ENCODE assay signal across 15 cellular contexts in the genomic region with DNA sequence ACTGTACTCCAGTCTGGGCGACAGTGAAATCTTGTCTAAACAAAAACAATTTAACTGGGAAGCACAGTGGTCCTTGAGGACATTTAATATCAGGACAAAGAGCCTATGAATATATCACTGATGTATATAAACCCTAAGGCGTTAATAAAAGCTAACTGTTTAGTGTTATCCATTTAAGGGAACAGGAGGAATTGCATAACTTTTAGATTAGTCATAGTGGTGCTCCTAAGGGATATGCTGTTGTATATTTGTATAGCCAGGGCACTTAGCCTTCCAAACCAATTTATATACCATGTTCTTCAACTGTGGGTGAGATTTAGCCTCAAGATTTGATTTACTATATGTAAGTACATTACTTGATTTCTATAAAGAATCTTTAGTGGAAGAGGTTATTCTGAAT. TPM values are rescaled to one million over a fixed set of nuclear protein-coding genes. Genes with fewer than 3 reads are reported as not detected.
DNase-seq lines count a peak whose midpoint lies in the region; ATAC-seq, FAIRE-seq and TF ChIP-seq lines count a peak whose summit lies in the region.
"Had no signal": no experiment of that assay in that cellular context is flagged by ENCODE, and none has a peak within 500 bp of the region (broad histone marks: within the 10 kb centered on the region; RNA-seq: fewer than 3 reads in every experiment).

No MANE protein-coding gene starts in this region.

- H3K79me2 ChIP-seq in ACC112 (ENCODE audit: control insufficient read depth, insufficient read depth, low read length, unreplicated experiment) (peaks cover 6% of the 10 kb centered on the region), astrocyte (ENCODE audit: insufficient read depth, low read length) (peaks cover 5% of the 10 kb centered on the region), Karpas-422 (ENCODE audit: low read length) (peaks cover 15% of the 10 kb centered on the region)

- CTCF ChIA-PET in HEK293 (lab: Yijun Ruan, JAX) = no interaction called here

- H3K4me3 Mint-ChIP-seq in astrocyte (ENCODE audit: unreplicated experiment) = no peak overlapping the region
- H3K4me3 Mint-ChIP-seq: activated CD4-positive, alpha-beta T cell treated with anti-CD3 and anti-CD28 coated beads, Interleukin-2, amount 10 ng/mL, durations not matched to agents 7 days and 5 days; CD14-positive monocyte; T-helper 1 cell treated with Interleukin-12 subunit alpha and Interleukin-12 subunit beta and Interleukin-4 antibody, amounts not matched to agents 30 μg/mL and 1 μg/mL, for 36 hours had no signal

- TF ChIP-seq CTCF in HEK293 (tag by site-specific recombination; IDR thresholded peaks at IDR 0.05) (no peak), astrocyte (IDR thresholded peaks at IDR 0.05; ENCODE audit: insufficient read depth, low read depth, low read length) (no peak)

- H3K36me3 Mint-ChIP-seq in astrocyte (ENCODE audit: low read depth, unreplicated experiment) = peaks cover 2% of the 10 kb centered on the region

- POLR2A ChIA-PET in HEK293 (lab: Yijun Ruan, JAX) = interaction anchor here (0.6 to 1.4 kb wide), 3 partner anchors 29 to 266 kb away, joined by 3 to 5 read pairs (median 3); partner anchors contain the start of gene STT3A

- peak overlapping the region; percentile 58 for H3K27ac Mint-ChIP-seq in astrocyte (ENCODE audit: unreplicated experiment)
- H3K27ac Mint-ChIP-seq: activated CD4-positive, alpha-beta T cell treated with anti-CD3 and anti-CD28 coated beads, Interleukin-2, amount 10 ng/mL, durations not matched to agents 7 days and 5 days; T-helper 1 cell treated with Interleukin-12 subunit alpha and Interleukin-12 subunit beta and Interleukin-4 antibody, amounts not matched to agents 30 μg/mL and 1 μg/mL, for 36 hours had no signal

- H3K9me2 ChIP-seq in Karpas-422 (replicated peaks; ENCODE audit: insufficient read depth, low read length) = no peaks in the 10 kb centered on the region

- H3K27ac ChIP-seq in ACC112 (ENCODE audit: low read depth, low read length) (peak overlapping the region; percentile 18; the same call in 1 of the 2 replicates), HEK293 (ENCODE audit: extremely low read depth, low read depth, low read length) (no peak overlapping the region), astrocyte (ENCODE audit: low read depth, low read length) (peak overlapping the region; percentile 25), Karpas-422 (ENCODE audit: low read length) (no peak overlapping the region)
- H3K27ac ChIP-seq: left ventricle myocardium inferior, neutrophil had no signal

- no peak overlapping the region for H3K4me3 ChIP-seq in ACC112 (ENCODE audit: low read depth, low read length)
- H3K4me3 ChIP-seq in HEK293 (ENCODE audit: low read depth, low read length) = no peak overlapping the region
- H3K4me3 ChIP-seq in astrocyte (ENCODE audit: insufficient read depth, low read depth, low read length) = no peak overlapping the region
- H3K4me3 ChIP-seq in Karpas-422 (ENCODE audit: low read length) = no peak overlapping the region
- H3K4me3 ChIP-seq: left ventricle myocardium inferior had no signal

- H4K20me1 ChIP-seq in astrocyte (ENCODE audit: insufficient read depth, low read length) (no peaks in the 10 kb centered on the region), Karpas-422 (ENCODE audit: insufficient read depth, low read depth, low read length) (no peaks in the 10 kb centered on the region)

- H3K9ac ChIP-seq in astrocyte (ENCODE audit: low read length) (no peak overlapping the region), Karpas-422 (ENCODE audit: low read length) (no peak overlapping the region)

- DNase-seq in astrocyte (ENCODE audit: low read depth) (peak; percentile 59), iris pigment epithelial cell (ENCODE audit: low read depth) (peak; percentile 37), anterior cingulate cortex (lab: John Stamatoyannopoulos, UW) (no peak), OCI-M2 (lab: John Stamatoyannopoulos, UW; ENCODE audit: unreplicated experiment) (no peak), Karpas-422 (no peak)
- DNase-seq: activated CD4-positive, alpha-beta T cell treated with anti-CD3 and anti-CD28 coated beads, Interleukin-2, amount 10 ng/mL, durations not matched to agents 7 days and 5 days; activated gamma-delta T cell; left ventricle myocardium inferior; NCI-H187 had no signal

- H3K4me1 ChIP-seq in ACC112 (ENCODE audit: control insufficient read depth, insufficient read depth, low read length, unreplicated experiment) = peaks cover 22% of the 10 kb centered on the region
- no peaks in the 10 kb centered on the region for H3K4me1 ChIP-seq in HEK293 (ENCODE audit: control insufficient read depth, insufficient read depth, low read length)
- H3K4me1 ChIP-seq in astrocyte (ENCODE audit: insufficient read depth, low read length) = peaks cover 14% of the 10 kb centered on the region
- H3K4me1 ChIP-seq in Karpas-422 (ENCODE audit: low read length) = peaks cover 17% of the 10 kb centered on the region

- H3K36me3 ChIP-seq in ACC112 (ENCODE audit: insufficient read depth, low read length) (peaks cover 10% of the 10 kb centered on the region; the same call in 1 of the 2 replicates), HEK293 (ENCODE audit: control insufficient read depth in 2 of 2, insufficient read depth in 1 of 2, low read length in 2 of 2) (peaks cover 18 to 55% of the 10 kb centered on the region in 2 experiments), astrocyte (ENCODE audit: insufficient read depth, low read length) (peaks cover 46% of the 10 kb centered on the region), Karpas-422 (ENCODE audit: insufficient read depth, low read length) (peaks cover 10% of the 10 kb centered on the region)

- H3K27me3 ChIP-seq in ACC112 (ENCODE audit: insufficient read depth, low read length) = no peaks in the 10 kb centered on the region
- no peaks in the 10 kb centered on the region for H3K27me3 ChIP-seq in astrocyte (ENCODE audit: insufficient read depth, low read length)
- H3K27me3 ChIP-seq in Karpas-422 (ENCODE audit: low read length) = no peaks in the 10 kb centered on the region
- H3K27me3 ChIP-seq: neutrophil had no signal

- no peaks in the 10 kb centered on the region for H3K9me3 Mint-ChIP-seq in astrocyte (ENCODE audit: unreplicated experiment)
- H3K9me3 Mint-ChIP-seq: activated CD4-positive, alpha-beta T cell treated with anti-CD3 and anti-CD28 coated beads, Interleukin-2, amount 10 ng/mL, durations not matched to agents 7 days and 5 days; CD14-positive monocyte; T-helper 1 cell treated with Interleukin-12 subunit alpha and Interleukin-12 subunit beta and Interleukin-4 antibody, amounts not matched to agents 30 μg/mL and 1 μg/mL, for 36 hours had no signal

- no peaks in the 10 kb centered on the region for H3K9me3 ChIP-seq in HEK293 (ENCODE audit: control insufficient read depth, insufficient read depth, low read depth, low read length)
- H3K9me3 ChIP-seq in astrocyte (ENCODE audit: insufficient read depth, low read depth, low read length) = no peaks in the 10 kb centered on the region
- H3K9me3 ChIP-seq in Karpas-422 (ENCODE audit: low read length) = no peaks in the 10 kb centered on the region
- H3K9me3 ChIP-seq: left ventricle myocardium inferior, neutrophil had no signal

- peaks cover 10% of the 10 kb centered on the region for H3K4me1 Mint-ChIP-seq in astrocyte (ENCODE audit: low read depth, unreplicated experiment)

- H2AFZ ChIP-seq in ACC112 (ENCODE audit: low read length, unreplicated experiment) = no peak overlapping the region
- no peak overlapping the region for H2AFZ ChIP-seq in astrocyte (ENCODE audit: low read depth, low read length)
- no peak overlapping the region for H2AFZ ChIP-seq in Karpas-422 (ENCODE audit: low read length)

- H3K4me2 ChIP-seq in astrocyte (ENCODE audit: low read length) (peak overlapping the region; percentile 14), Karpas-422 (ENCODE audit: low read depth, low read length, poor library complexity, severe bottlenecking) (no peak overlapping the region)

- FAIRE-seq in astrocyte (lab: Jason Lieb, UNC) = no peak

- H3K27me3 Mint-ChIP-seq in astrocyte (ENCODE audit: low read depth, unreplicated experiment) = no peaks in the 10 kb centered on the region
- H3K27me3 Mint-ChIP-seq: activated CD4-positive, alpha-beta T cell treated with anti-CD3 and anti-CD28 coated beads, Interleukin-2, amount 10 ng/mL, durations not matched to agents 7 days and 5 days had no signal

- no peak for ATAC-seq in GM21360 (IDR thresholded peaks at IDR 0.05; ENCODE audit: unreplicated experiment)

TF ChIP-seq in HEK293, 187 proteins besides CTCF, POLR2A, EP300 and RAD21 (continues in another document):
- TF ChIP-seq ZNF16 (tag by site-specific recombination; IDR thresholded peaks at IDR 0.05; ENCODE audit: low read depth) (no peak), FEZF1 (tag by site-specific recombination; IDR thresholded peaks at IDR 0.05) (0 out of 2 replicates have a peak, but pooled peaks have one; percentile 23), ZNF658 (tag by site-specific recombination; IDR thresholded peaks at IDR 0.05) (no peak), ZBTB48 (tag by site-specific recombination; IDR thresholded peaks at IDR 0.05) (peak; percentile 68; the same call in 1 of the 2 replicates), ZNF558 (tag by site-specific recombination; IDR thresholded peaks at IDR 0.05) (no peak), ZNF426 (tag by site-specific recombination; IDR thresholded peaks at IDR 0.05) (no peak), ZNF639 (tag by site-specific recombination; IDR thresholded peaks at IDR 0.05) (no peak)

RNA-seq across cellular contexts. Expression of gene CHEK1, which starts 3.0 kb away (rescaled TPM):
- 23.0 and 30.3 TPM in 2 replicates for total RNA-seq in astrocyte
- 12.5 and 16.5 TPM in 2 replicates for total RNA-seq in Karpas-422 (2014; rRNA removed; shearing (Covaris generic); ENCODE audit: low replicate concordance)

RNA-seq across cellular contexts. Expression of gene STT3A, which starts 29.3 kb away (rescaled TPM):
- 232 and 258 TPM in 2 replicates for total RNA-seq in astrocyte
- 32.9 and 76.2 TPM in 2 replicates for total RNA-seq in Karpas-422 (2014; rRNA removed; shearing (Covaris generic); ENCODE audit: low replicate concordance)

RNA-seq across cellular contexts. Expression of gene EI24, which starts 52.7 kb away (rescaled TPM):
- 118 and 129 TPM in 2 replicates for total RNA-seq in astrocyte
- total RNA-seq in Karpas-422 (2014; rRNA removed; shearing (Covaris generic); ENCODE audit: low replicate concordance) = 19.9 and 41.6 TPM in 2 replicates

RNA-seq across cellular contexts. Expression of gene ACRV1, which starts 58.7 kb away (rescaled TPM):
- total RNA-seq in astrocyte = not detected in 2 replicates
- total RNA-seq in Karpas-422 (2014; rRNA removed; shearing (Covaris generic); ENCODE audit: low replicate concordance) = not detected in 2 replicates
- total RNA-seq: activated CD4-positive, alpha-beta T cell treated with anti-CD3 and anti-CD28 coated beads, Interleukin-2, amount 10 ng/mL, durations not matched to agents 7 days and 5 days; left ventricle myocardium inferior had no signal

Comparison
In these comparisons a context has a peak if more than half of its experiments do, and no peak if none do; other contexts are left out.
1. H3K27ac ChIP-seq: peak in ACC112 (single experiment) and astrocyte (single experiment); none in HEK293 (single experiment) and Karpas-422 (single experiment).
2. DNase-seq: peak in astrocyte (single experiment) and iris pigment epithelial cell (single experiment); none in anterior cingulate cortex (0 of 58), OCI-M2 (single experiment) and Karpas-422 (single experiment).